ENCODE assay signal across 14 cellular contexts in the genomic region with DNA sequence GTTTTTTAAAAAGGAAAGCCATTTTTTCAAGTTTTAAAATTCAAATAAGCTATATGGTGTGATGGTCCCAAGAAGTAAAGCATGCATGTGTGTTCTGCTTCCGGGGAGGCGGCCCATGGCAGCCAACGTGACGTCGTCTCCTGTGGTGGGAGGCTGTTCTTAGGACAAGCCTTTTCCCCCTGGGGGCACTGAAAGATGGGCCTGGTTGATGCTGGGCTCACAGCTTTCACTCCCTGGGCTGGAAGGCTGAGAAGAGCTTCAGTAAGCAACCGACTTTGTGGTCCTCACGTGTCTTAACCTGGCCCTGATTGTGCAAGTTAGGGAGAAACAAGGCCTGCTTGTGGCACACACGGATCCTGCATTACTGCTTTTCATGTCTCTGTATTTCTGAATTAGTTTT.
"Had no signal": no experiment of that assay in that cellular context is flagged by ENCODE, and none has a peak within 500 bp of the region (broad histone marks: within the 10 kb centered on the region; RNA-seq: fewer than 3 reads in every experiment).

No MANE protein-coding gene starts in this region.

- FAIRE-seq: endometrium had no signal

- H3K4me1 Mint-ChIP-seq: activated CD4-positive, alpha-beta T cell treated with anti-CD3 and anti-CD28 coated beads for 36 hours; activated naive CD8-positive, alpha-beta T cell treated with anti-CD3 and anti-CD28 coated beads for 36 hours had no signal

- H3K9me3 Mint-ChIP-seq: activated naive CD8-positive, alpha-beta T cell treated with anti-CD3 and anti-CD28 coated beads for 36 hours had no signal

- ATAC-seq: activated CD4-positive, alpha-beta T cell treated with anti-CD3 and anti-CD28 coated beads for 36 hours; lower lobe of right lung; stimulated activated naive CD8-positive, alpha-beta T cell treated with anti-CD3 and anti-CD28 coated beads, Interleukin-15, Interleukin-2, amounts not matched to agents 100 U/mL and 50 U/mL, for 24 hours had no signal

- H3K4me3 ChIP-seq: lower lobe of right lung, upper lobe of left lung had no signal

- H3K9me3 ChIP-seq: lower lobe of right lung, upper lobe of left lung had no signal

- H3K27ac ChIP-seq: lower lobe of right lung, upper lobe of left lung had no signal

- H3K4me3 Mint-ChIP-seq: activated CD4-positive, alpha-beta T cell treated with anti-CD3 and anti-CD28 coated beads for 36 hours; activated naive CD8-positive, alpha-beta T cell treated with anti-CD3 and anti-CD28 coated beads for 36 hours; nephron progenitor cell had no signal

- H3K27me3 Mint-ChIP-seq: activated naive CD8-positive, alpha-beta T cell treated with anti-CD3 and anti-CD28 coated beads for 36 hours had no signal

- H3K27me3 ChIP-seq: upper lobe of left lung had no signal

- H3K27ac Mint-ChIP-seq: activated CD4-positive, alpha-beta T cell treated with anti-CD3 and anti-CD28 coated beads for 36 hours; activated naive CD8-positive, alpha-beta T cell treated with anti-CD3 and anti-CD28 coated beads for 36 hours had no signal

- H3K36me3 ChIP-seq: lower lobe of right lung, upper lobe of left lung had no signal

- H3K36me3 Mint-ChIP-seq: activated naive CD8-positive, alpha-beta T cell treated with anti-CD3 and anti-CD28 coated beads for 36 hours had no signal

- DNase-seq: activated CD4-positive, alpha-beta T cell treated with anti-CD3 and anti-CD28 coated beads for 36 hours; activated CD4-positive, alpha-beta T cell treated with anti-CD3 and anti-CD28 coated beads, Interleukin-2, amount 50 U/mL, for 48 hours; activated naive CD4-positive, alpha-beta T cell; activated naive CD8-positive, alpha-beta T cell treated with anti-CD3 and anti-CD28 coated beads for 36 hours; amniotic stem cell; caudate nucleus; erythroblast; lower lobe of right lung; midbrain; nephron progenitor cell; occipital lobe; stimulated activated naive CD8-positive, alpha-beta T cell treated with anti-CD3 and anti-CD28 coated beads, Interleukin-15, Interleukin-2, amounts not matched to agents 100 U/mL and 50 U/mL, for 24 hours; upper lobe of left lung had no signal
